In genomic region chr11:112542479-112542878, GRCh38 we compare ENCODE assay signal across 31 cellular contexts.
"Had no signal": no experiment of that assay in that cellular context is flagged by ENCODE, and none has a peak within 500 bp of the region (broad histone marks: within the 10 kb centered on the region; RNA-seq: fewer than 3 reads in every experiment).

No MANE protein-coding gene starts in this region.

- FAIRE-seq: endothelial cell of umbilical vein, pancreas, small intestine, TTC549 had no signal

- H3K36me3 Mint-ChIP-seq: activated naive CD4-positive, alpha-beta T cell treated with anti-CD3 and anti-CD28 coated beads, Interleukin-2, amount 10 ng/mL, durations not matched to agents 7 days and 5 days; activated naive CD8-positive, alpha-beta T cell treated with anti-CD3 and anti-CD28 coated beads, Interleukin-2, amount 10 ng/mL, durations not matched to agents 7 days and 5 days; naive thymus-derived CD4-positive, alpha-beta T cell; stimulated activated effector memory CD8-positive, alpha-beta T cell treated with anti-CD3 and anti-CD28 coated beads, Interleukin-12 subunit alpha, Interleukin-12 subunit beta, amount 100 ng/mL, for 72 hours had no signal

- H3K36me3 ChIP-seq: ascending aorta, brain microvascular endothelial cell, heart left ventricle, left ventricle myocardium inferior, pancreas, prostate gland, sigmoid colon, upper lobe of left lung had no signal

- H3K4me3 ChIP-seq: ascending aorta, heart left ventricle, left ventricle myocardium inferior, pancreas, prostate gland, sigmoid colon, upper lobe of left lung had no signal

- DNase-seq: activated CD4-positive, alpha-beta T cell treated with anti-CD3 and anti-CD28 coated beads for 48 hours; activated CD4-positive, alpha-beta T cell treated with anti-CD3 and anti-CD28 coated beads, Interleukin-2, amount 50 U/mL, for 48 hours; activated CD8-positive, alpha-beta memory T cell treated with anti-CD3 and anti-CD28 coated beads for 24 hours; activated gamma-delta T cell; activated naive CD4-positive, alpha-beta T cell treated with anti-CD3 and anti-CD28 coated beads, Interleukin-2, amount 10 ng/mL, durations not matched to agents 7 days and 5 days; activated naive CD8-positive, alpha-beta T cell treated with anti-CD3 and anti-CD28 coated beads, Interleukin-2, amount 10 ng/mL, durations not matched to agents 7 days and 5 days; brain microvascular endothelial cell; caudate nucleus; cortex of kidney; foreskin fibroblast; heart left ventricle; left ventricle myocardium inferior; mammary epithelial cell; naive thymus-derived CD4-positive, alpha-beta T cell; nucleus accumbens; pancreas; sigmoid colon; small intestine; stimulated activated CD4-positive, alpha-beta T cell treated with anti-CD3 and anti-CD28 coated beads, Interleukin-4, amount 100 ng/mL, for 24 hours; SW 1271; T-helper 9 cell; upper lobe of left lung had no signal

- H3K4me1 ChIP-seq: pancreas, prostate gland had no signal

- ATAC-seq: esophagus mucosa; naive thymus-derived CD4-positive, alpha-beta T cell; pancreas; stimulated activated effector memory CD8-positive, alpha-beta T cell treated with anti-CD3 and anti-CD28 coated beads, Interleukin-12 subunit alpha, Interleukin-12 subunit beta, amount 100 ng/mL, for 72 hours had no signal

- H3K27ac ChIP-seq: ascending aorta, brain microvascular endothelial cell, heart left ventricle, left ventricle myocardium inferior, pancreas, prostate gland, sigmoid colon, upper lobe of left lung, VCaP had no signal

- H3K27ac Mint-ChIP-seq: activated naive CD4-positive, alpha-beta T cell treated with anti-CD3 and anti-CD28 coated beads, Interleukin-2, amount 10 ng/mL, durations not matched to agents 7 days and 5 days; activated naive CD8-positive, alpha-beta T cell treated with anti-CD3 and anti-CD28 coated beads, Interleukin-2, amount 10 ng/mL, durations not matched to agents 7 days and 5 days; stimulated activated effector memory CD8-positive, alpha-beta T cell treated with anti-CD3 and anti-CD28 coated beads, Interleukin-12 subunit alpha, Interleukin-12 subunit beta, amount 100 ng/mL, for 72 hours; stimulated activated naive CD8-positive, alpha-beta T cell treated with anti-CD3 and anti-CD28 coated beads, Interleukin-15, Interleukin-2, amounts not matched to agents 100 ng/mL and 50 ng/mL, for 24 hours; T-helper 1 cell treated with Interleukin-12 subunit alpha and Interleukin-12 subunit beta and Interleukin-4 antibody, amounts not matched to agents 30 μg/mL and 1 μg/mL, for 36 hours had no signal

- H3K27me3 ChIP-seq: ascending aorta, brain microvascular endothelial cell, heart left ventricle, pancreas, sigmoid colon, upper lobe of left lung had no signal

- H3K27me3 Mint-ChIP-seq: stimulated activated naive CD8-positive, alpha-beta T cell treated with anti-CD3 and anti-CD28 coated beads, Interleukin-15, Interleukin-2, amounts not matched to agents 100 ng/mL and 50 ng/mL, for 24 hours had no signal

- H3K9me3 ChIP-seq: ascending aorta, heart left ventricle, left ventricle myocardium inferior, pancreas, prostate gland, sigmoid colon, upper lobe of left lung had no signal

- H3K9me3 Mint-ChIP-seq: activated naive CD4-positive, alpha-beta T cell treated with anti-CD3 and anti-CD28 coated beads, Interleukin-2, amount 10 ng/mL, durations not matched to agents 7 days and 5 days; naive thymus-derived CD4-positive, alpha-beta T cell; stimulated activated effector memory CD8-positive, alpha-beta T cell treated with anti-CD3 and anti-CD28 coated beads, Interleukin-12 subunit alpha, Interleukin-12 subunit beta, amount 100 ng/mL, for 72 hours; stimulated activated naive CD8-positive, alpha-beta T cell treated with anti-CD3 and anti-CD28 coated beads, Interleukin-15, Interleukin-2, amounts not matched to agents 100 ng/mL and 50 ng/mL, for 24 hours; T-helper 1 cell treated with Interleukin-12 subunit alpha and Interleukin-12 subunit beta and Interleukin-4 antibody, amounts not matched to agents 30 μg/mL and 1 μg/mL, for 36 hours had no signal

- H3K4me3 Mint-ChIP-seq: activated naive CD4-positive, alpha-beta T cell treated with anti-CD3 and anti-CD28 coated beads, Interleukin-2, amount 10 ng/mL, durations not matched to agents 7 days and 5 days; activated naive CD8-positive, alpha-beta T cell treated with anti-CD3 and anti-CD28 coated beads, Interleukin-2, amount 10 ng/mL, durations not matched to agents 7 days and 5 days; stimulated activated effector memory CD8-positive, alpha-beta T cell treated with anti-CD3 and anti-CD28 coated beads, Interleukin-12 subunit alpha, Interleukin-12 subunit beta, amount 100 ng/mL, for 72 hours; stimulated activated naive CD8-positive, alpha-beta T cell treated with anti-CD3 and anti-CD28 coated beads, Interleukin-15, Interleukin-2, amounts not matched to agents 100 ng/mL and 50 ng/mL, for 24 hours; T-helper 1 cell treated with Interleukin-12 subunit alpha and Interleukin-12 subunit beta and Interleukin-4 antibody, amounts not matched to agents 30 μg/mL and 1 μg/mL, for 36 hours had no signal
